ENCODE assay signal across 8 cellular contexts in genomic region chr12:1606021-1606622, GRCh38. TPM values are rescaled to one million over a fixed set of nuclear protein-coding genes. Genes with fewer than 3 reads are reported as not detected.
DNase-seq lines count a peak whose midpoint lies in the region; ATAC-seq, FAIRE-seq and TF ChIP-seq lines count a peak whose summit lies in the region.

No MANE protein-coding gene starts in this region.

- ATAC-seq in GM21737 (IDR thresholded peaks at IDR 0.05; ENCODE audit: unreplicated experiment) (peak; percentile 61), T-cell (replicated peaks in 1 of 4) (no peak), K562 (peak; percentile 79)

- in situ Hi-C loops in K562 (cut with MboI): no loop called here

- H3K4me1 Mint-ChIP-seq in T-cell: peaks cover 28 to 36% (median 35%) of the 10 kb centered on the region in 3 donors

- H3K9me2 ChIP-seq in Loucy (replicated peaks; ENCODE audit: low read depth, low read length): no peaks in the 10 kb centered on the region

- 4% methylated on average over 12 of the region's 12 CpGs for WGBS in K562 (ENCODE audit: insufficient coverage, low coverage, missing lambda C conversion rate)
- 7% methylated on average over 12 of the region's 12 CpGs for WGBS in smooth muscle cell (ENCODE audit: low lambda C conversion rate)

- H3K9me3 ChIP-seq in Loucy (ENCODE audit: insufficient read depth, low read depth, low read length) (no peaks in the 10 kb centered on the region), K562 (replicated peaks; ENCODE audit: control insufficient read depth, insufficient read depth, low read depth, low read length) (no peaks in the 10 kb centered on the region), smooth muscle cell (replicated peaks; ENCODE audit: low read depth) (no peaks in the 10 kb centered on the region)

- H4K20me1 ChIP-seq in Loucy (ENCODE audit: insufficient read depth, low read length, poor library complexity, severe bottlenecking) (no peaks in the 10 kb centered on the region), K562 (replicated peaks; ENCODE audit: control insufficient read depth, insufficient read depth, low read length) (no peaks in the 10 kb centered on the region), smooth muscle cell (ENCODE audit: low read depth) (peaks cover 13% of the 10 kb centered on the region)

- H3K27ac Mint-ChIP-seq in T-cell: no peak overlapping the region

- CTCF ChIA-PET in T-cell (lab: Charles Lee) (interaction anchor here (0.7 to 2.8 kb wide), 8 partner anchors 14 to 704 kb away, joined by 3 to 37 read pairs (median 4); no protein-coding TSS in a partner anchor), K562 (lab: Yijun Ruan, JAX; ENCODE audit: low intra/inter-chr PET ratio) (interaction anchor here (0.6 to 1.0 kb wide), 3 partner anchors 12 to 489 kb away, joined by 3 read pairs; partner anchors contain the start of gene FBXL14)

- TF ChIP-seq CTCF in Loucy (conservative IDR thresholded peaks at IDR 0.05; ENCODE audit: low read length) (no peak), K562 (IDR thresholded peaks at IDR 0.05 in 2 of 3, conservative IDR thresholded peaks at IDR 0.05 in 1 of 3; ENCODE audit: insufficient read depth in 2 of 3, low read depth in 1 of 3, low read length in 3 of 3) (no peak), smooth muscle cell (IDR thresholded peaks at IDR 0.05; ENCODE audit: borderline replicate concordance, insufficient read depth, poor library complexity, severe bottlenecking) (no peak)

- H3K36me3 ChIP-seq in Loucy (ENCODE audit: insufficient read depth, low read length) (no peaks in the 10 kb centered on the region), K562 (ENCODE audit: control insufficient read depth, insufficient read depth, low read length) (no peaks in the 10 kb centered on the region), smooth muscle cell (ENCODE audit: low read depth) (no peaks in the 10 kb centered on the region)

- H3K4me1 ChIP-seq in Loucy (ENCODE audit: insufficient read depth, low read length, poor library complexity, severe bottlenecking) (peaks cover 25% of the 10 kb centered on the region), K562 (replicated peaks in 1 of 2; ENCODE audit: control insufficient read depth in 2 of 2, insufficient read depth in 2 of 2, low read length in 2 of 2) (peaks cover 29 to 30% of the 10 kb centered on the region in 2 experiments; a peak in 4 of 5 replicates), smooth muscle cell (ENCODE audit: low read depth) (peaks cover 5% of the 10 kb centered on the region)

- H3K27ac ChIP-seq in K562 (ENCODE audit: extremely low read depth, low read depth, low read length) (peak overlapping the region; percentile 87), smooth muscle cell (ENCODE audit: low read depth) (peak overlapping the region; percentile 64)

- no peaks in the 10 kb centered on the region for H3K9me3 Mint-ChIP-seq in T-cell

- H3K4me2 ChIP-seq in Loucy (ENCODE audit: low read depth, low read length, poor library complexity, severe bottlenecking) (peak overlapping the region; percentile 62), K562 (ENCODE audit: insufficient read depth, low read length) (peak overlapping the region; percentile 80), smooth muscle cell (peak overlapping the region; percentile 83)

- H3K27me3 Mint-ChIP-seq in T-cell: peaks cover 0 to 3% of the 10 kb centered on the region in 2 donors

- POLR2A ChIA-PET in T-cell (lab: Charles Lee) (no interaction called here), K562 (lab: Yijun Ruan, JAX) (interaction anchor here (0.6 to 2.2 kb wide), 6 partner anchors 12 to 488 kb away, joined by 3 to 5 read pairs (median 4); no protein-coding TSS in a partner anchor)

- intact Hi-C loops in K562 (cut with micrococcal nuclease): loop anchor here (10.0 kb wide), 1 partner anchor 1031 kb away; no protein-coding TSS in a partner anchor

- TF ChIP-seq POLR2A in K562 (conservative IDR thresholded peaks at IDR 0.05): peak; percentile 52; the same call in 1 of the 2 replicates

- peak; percentile 95 for DNase-seq in Daoy (ENCODE audit: low read depth)
- peak in 9 of 34 experiments; percentile 20 to 49 (median 27) for DNase-seq in T-cell
- peak; percentile 69 to 94 (median 70) for DNase-seq in K562 (ENCODE audit: extremely low read depth in 1 of 4, low spot score in 3 of 4)
- peak; percentile 69 for DNase-seq in iPS-NIHi7 (ENCODE audit: extremely low spot score)
- peak; percentile 51 for DNase-seq in smooth muscle cell (lab: John Stamatoyannopoulos, UW; ENCODE audit: unreplicated experiment)
- DNase-seq in GOT3 (lab: John Stamatoyannopoulos, UW): no peak

- no peaks in the 10 kb centered on the region for H3K36me3 Mint-ChIP-seq in T-cell

- TF ChIP-seq EP300 in K562 (IDR thresholded peaks at IDR 0.05; ENCODE audit: low read length): peak; percentile 43; the same call in 1 of the 2 replicates

- H3K9ac ChIP-seq in Loucy (ENCODE audit: low read depth, low read length, poor library complexity, severe bottlenecking) (no peak overlapping the region), K562 (ENCODE audit: insufficient read depth in 1 of 2, low read depth in 2 of 2, low read length in 2 of 2) (peak overlapping the region; percentile 77 to 83), smooth muscle cell (ENCODE audit: low read depth) (no peak overlapping the region)

- H3K9me1 ChIP-seq in K562 (ENCODE audit: control insufficient read depth, insufficient read depth, low read length): no peaks in the 10 kb centered on the region

- no peak for TF ChIP-seq RAD21 in K562 (CRISPR knock-in tag; conservative IDR thresholded peaks at IDR 0.05 in 1 of 2, IDR thresholded peaks at IDR 0.05 in 1 of 2)

- peak overlapping the region; percentile 76 to 85 (median 79) for H3K4me3 Mint-ChIP-seq in T-cell

- H3K79me2 ChIP-seq in Loucy (ENCODE audit: insufficient read depth, low read length) (no peaks in the 10 kb centered on the region), K562 (ENCODE audit: control insufficient read depth, insufficient read depth, low read length) (no peaks in the 10 kb centered on the region; the same call in 2 of the 3 replicates), smooth muscle cell (ENCODE audit: low read depth) (no peaks in the 10 kb centered on the region)

- no peaks in the 10 kb centered on the region for H3K27me3 ChIP-seq in Loucy (ENCODE audit: insufficient read depth, low read length, poor library complexity, severe bottlenecking)
- H3K27me3 ChIP-seq in K562 (ENCODE audit: control insufficient read depth in 2 of 2, insufficient read depth in 2 of 2, low read length in 2 of 2): no peaks in the 10 kb centered on the region
- H3K27me3 ChIP-seq in smooth muscle cell (ENCODE audit: low read depth): no peaks in the 10 kb centered on the region

- BruUV-seq in K562 (replicated peaks; lab: Mats Ljungman, UMichigan): no TSS peak

- H2AFZ ChIP-seq in Loucy (ENCODE audit: low read length): peak overlapping the region; percentile 35; the same call in 1 of the 2 replicates
- H2AFZ ChIP-seq in K562 (ENCODE audit: low read depth, low read length): peak overlapping the region; percentile 93
- peak overlapping the region; percentile 52 for H2AFZ ChIP-seq in smooth muscle cell (ENCODE audit: low read depth)

- peak; percentile 95 for FAIRE-seq in K562 (lab: Jason Lieb, UNC)

- no peak overlapping the region for H3K4me3 ChIP-seq in Loucy (ENCODE audit: low read length, poor library complexity, severe bottlenecking)
- peak overlapping the region; percentile 23 for H3K4me3 ChIP-seq in K562
- H3K4me3 ChIP-seq in smooth muscle cell: peak overlapping the region; percentile 43

- H3F3A ChIP-seq in Loucy (ENCODE audit: low read depth) (no peaks in the 10 kb centered on the region), smooth muscle cell (ENCODE audit: low read depth) (peaks cover 4% of the 10 kb centered on the region)

RNA-seq across cellular contexts. Expression of gene FBXL14, which starts 11.7 kb away (rescaled TPM):
- total RNA-seq in Daoy (2014; rRNA removed; shearing (Covaris generic)): 12.6 and 15.4 TPM in 2 replicates
- total RNA-seq in T-cell (10 to 100 TPM; 27.3 to 48.7 (median 42.5) TPM), K562 (2014; rRNA removed) (7.1 and 7.8 TPM in 2 replicates), K562 (2014; rRNA removed; fragmentation: Illumina TruSeq; extraction: Trizol) (0.22 and 0.65 TPM in 2 replicates), K562 (2015; rRNA removed; fragmentation: Illumina TruSeq; extraction: Trizol) (4.8 and 5.3 TPM in 2 replicates), K562 (2021) (9.8 and 11.0 TPM in 2 replicates), smooth muscle cell (7.4 and 9.3 TPM in 2 replicates)
- total RNA-seq in K562 (2011; cell fraction: chromatin; rRNA removed; ENCODE audit: low replicate concordance): 1.6 and 6.6 TPM in 2 replicates
- total RNA-seq in K562 (2011; cell fraction: nucleolus; rRNA removed): 7.8 and 11.2 TPM in 2 replicates
- 4.3 and 5.0 TPM in 2 replicates for total RNA-seq in K562 (2011; cell fraction: nucleoplasm; rRNA removed)
- polyA plus RNA-seq in K562 (2011; rRNA removed) (3.3 and 4.6 TPM in 2 replicates), K562 (2014; fragmentation: Illumina TruSeq; extraction: Trizol) (1.2 and 3.3 TPM in 2 replicates), K562 (2014; fragmentation: Nextera tagmentation; extraction: Ambion mirVana) (under 1 TPM; 0.13 to 0.17 TPM), K562 (2014; rRNA removed) (6.3 and 7.6 TPM in 2 replicates), smooth muscle cell (5.0 and 6.6 TPM in 2 replicates)
- polyA plus RNA-seq in K562 (2011; cell fraction: cytosol; rRNA removed): 6.7 and 16.0 TPM in 2 replicates
- polyA plus RNA-seq in K562 (2011; cell fraction: nucleus; rRNA removed): 3.4 and 5.1 TPM in 2 replicates
- polyA plus RNA-seq in K562 (2012): 6.5 and 9.3 TPM in 2 replicates
- 3.3 and 6.3 TPM in 2 replicates for polyA minus RNA-seq in K562 (2011; rRNA and poly(A)+ RNA removed)
- 8.7 TPM in 2 replicates for polyA minus RNA-seq in K562 (2011; cell fraction: cytosol; rRNA and poly(A)+ RNA removed)
- polyA minus RNA-seq in K562 (2011; cell fraction: nucleus; rRNA and poly(A)+ RNA removed): 5.9 and 7.4 TPM in 2 replicates

RNA-seq across cellular contexts. Expression of gene WNT5B, which starts 22.9 kb away (rescaled TPM):
- total RNA-seq in Daoy (2014; rRNA removed; shearing (Covaris generic)): 58.7 and 72.9 TPM in 2 replicates
- total RNA-seq in T-cell: under 1 TPM in 1 of 5 donors, not detected in 4; 0.20 TPM
- 2.9 and 11.1 TPM in 2 replicates for total RNA-seq in K562 (2011; cell fraction: chromatin; rRNA removed; ENCODE audit: low replicate concordance)
- 12.0 TPM in 2 replicates for total RNA-seq in K562 (2011; cell fraction: nucleolus; rRNA removed)
- 6.7 and 8.2 TPM in 2 replicates for total RNA-seq in K562 (2011; cell fraction: nucleoplasm; rRNA removed)
- total RNA-seq in K562 (2014; rRNA removed): 15.0 and 16.8 TPM in 2 replicates
- total RNA-seq in K562 (2014; rRNA removed; fragmentation: Illumina TruSeq; extraction: Trizol): 5.3 and 5.4 TPM in 2 replicates
- 7.8 and 8.9 TPM in 2 replicates for total RNA-seq in K562 (2015; rRNA removed; fragmentation: Illumina TruSeq; extraction: Trizol)
- total RNA-seq in K562 (2021): 14.6 and 18.4 TPM in 2 replicates
- 3.0 and 5.1 TPM in 2 replicates for polyA plus RNA-seq in K562 (2011; rRNA removed)
- polyA plus RNA-seq in K562 (2011; cell fraction: cytosol; rRNA removed): 5.7 and 6.2 TPM in 2 replicates
- polyA plus RNA-seq in K562 (2011; cell fraction: nucleus; rRNA removed): 5.1 and 6.0 TPM in 2 replicates
- polyA plus RNA-seq in K562 (2012): 3.9 and 8.4 TPM in 2 replicates
- 5.4 and 6.8 TPM in 2 replicates for polyA plus RNA-seq in K562 (2014; fragmentation: Illumina TruSeq; extraction: Trizol)
- under 1 TPM; 0.42 to 0.80 TPM for polyA plus RNA-seq in K562 (2014; fragmentation: Nextera tagmentation; extraction: Ambion mirVana)
- 5.4 and 6.2 TPM in 2 replicates for polyA plus RNA-seq in K562 (2014; rRNA removed)
- polyA minus RNA-seq in K562 (2011; rRNA and poly(A)+ RNA removed): 4.1 and 5.8 TPM in 2 replicates
- 5.7 and 6.3 TPM in 2 replicates for polyA minus RNA-seq in K562 (2011; cell fraction: cytosol; rRNA and poly(A)+ RNA removed)
- polyA minus RNA-seq in K562 (2011; cell fraction: nucleus; rRNA and poly(A)+ RNA removed): 1.5 and 3.0 TPM in 2 replicates
- 8.4 and 11.5 TPM in 2 replicates for total RNA-seq in smooth muscle cell
- 31.7 and 39.7 TPM in 2 replicates for polyA plus RNA-seq in smooth muscle cell

Comparison
In these comparisons a context has a peak if more than half of its experiments do, and no peak if none do; other contexts are left out.
1. ATAC-seq: peak in GM21737 (single experiment) and K562 (single experiment); none in T-cell (0 of 4).
2. H2AFZ ChIP-seq: peak in every context shown above with its lines; median percentile 93 in K562; 52 in smooth muscle cell; 35 in Loucy.
3. H3K9ac ChIP-seq: peak in K562 (2 of 2); none in Loucy (single experiment) and smooth muscle cell (single experiment).
4. Peak in every context shown above with its lines, with median percentiles within 50 percentile points of each other: H3K4me2 ChIP-seq.